Comparison of ENCODE assay signal across 8 cellular contexts in genomic region chr7:149147072-149147729, GRCh38. TPM values are rescaled to one million over a fixed set of nuclear protein-coding genes. Genes with fewer than 3 reads are reported as not detected.
A peak's percentile ranks its signal among the peaks of the same experiment; 100 is the strongest.
DNase-seq lines count a peak whose midpoint lies in the region; ATAC-seq, FAIRE-seq and TF ChIP-seq lines count a peak whose summit lies in the region.

Gene ZNF398, plus strand, starts transcription at chr7:149147453. Its CDS starts 290 bp downstream, at chr7:149147743.

- H3K4me1 Mint-ChIP-seq in T-helper 1 cell treated with Interleukin-12 subunit alpha and Interleukin-12 subunit beta and Interleukin-4 antibody, amounts not matched to agents 30 μg/mL and 1 μg/mL, for 36 hours (ENCODE audit: low read depth): peaks cover 23% of the 10 kb centered on the region

- H3K4me1 ChIP-seq in aorta (ENCODE audit: control insufficient read depth in 1 of 2, insufficient read depth in 2 of 2, low read length in 2 of 2): no peaks in the 10 kb centered on the region

- TF ChIP-seq POLR2A in GM12892 (IDR thresholded peaks at IDR 0.05; ENCODE audit: low read depth, low read length): peak; percentile 69; the same call in 1 of the 2 replicates

- peak within 1 kb of the TSS; percentile 52 to 96 for H3K4me3 ChIP-seq in aorta (ENCODE audit: low read length in 2 of 2)

- WGBS in aorta, 2 donors: 1% methylated on average over 51 to 78 of the region's 78 CpGs

- no peaks in the 10 kb centered on the region for H3K27me3 Mint-ChIP-seq in T-helper 1 cell treated with Interleukin-12 subunit alpha and Interleukin-12 subunit beta and Interleukin-4 antibody, amounts not matched to agents 30 μg/mL and 1 μg/mL, for 36 hours (ENCODE audit: low read depth)

- no peaks in the 10 kb centered on the region for H3K9me3 ChIP-seq in aorta (ENCODE audit: control insufficient read depth, low read length)

- no peaks in the 10 kb centered on the region for H3K36me3 ChIP-seq in aorta (ENCODE audit: control insufficient read depth in 1 of 2, insufficient read depth in 2 of 2, low read length in 1 of 2)

- FAIRE-seq in GM12892 (lab: Jason Lieb, UNC): peak; percentile 89

- H3K27ac Mint-ChIP-seq in T-helper 1 cell treated with Interleukin-12 subunit alpha and Interleukin-12 subunit beta and Interleukin-4 antibody, amounts not matched to agents 30 μg/mL and 1 μg/mL, for 36 hours: peak within 1 kb of the TSS; percentile 99

- H3K27ac ChIP-seq in aorta (ENCODE audit: low read depth in 1 of 2, low read length in 2 of 2): peak within 1 kb of the TSS; percentile 20 to 92

- ATAC-seq in HG02610 (IDR thresholded peaks at IDR 0.05; ENCODE audit: unreplicated experiment): peak; percentile 72
- peak; percentile 93 for ATAC-seq in left ventricle myocardium superior
- ATAC-seq in aorta (ENCODE audit: low FRiP score): peak; percentile 95

- intact Hi-C loops in left ventricle myocardium superior (cut with micrococcal nuclease): no loop called here
- intact Hi-C loops in aorta (cut with DNase I): loop anchor here in 1 of 2 donors (1.0 kb wide), 1 partner anchor 20 kb away; no protein-coding TSS in a partner anchor

- no peaks in the 10 kb centered on the region for H3K27me3 ChIP-seq in aorta (ENCODE audit: control insufficient read depth in 1 of 2, insufficient read depth in 2 of 2, low read length in 1 of 2)

- DNase-seq in GM12892 (ENCODE audit: insufficient read length): peak; percentile 83
- DNase-seq in NCI-H1092 (lab: John Stamatoyannopoulos, UW): peak; percentile 82
- DNase-seq in amniotic stem cell (lab: John Stamatoyannopoulos, UW): peak; percentile 46
- DNase-seq in left ventricle myocardium superior: peak; percentile 89
- DNase-seq in pulmonary artery endothelial cell (ENCODE audit: low read depth, low spot score): peak; percentile 35
- peak; percentile 80 to 92 for DNase-seq in aorta

- no peaks in the 10 kb centered on the region for H3K9me3 Mint-ChIP-seq in T-helper 1 cell treated with Interleukin-12 subunit alpha and Interleukin-12 subunit beta and Interleukin-4 antibody, amounts not matched to agents 30 μg/mL and 1 μg/mL, for 36 hours

- peaks cover 6% of the 10 kb centered on the region for H3K36me3 Mint-ChIP-seq in T-helper 1 cell treated with Interleukin-12 subunit alpha and Interleukin-12 subunit beta and Interleukin-4 antibody, amounts not matched to agents 30 μg/mL and 1 μg/mL, for 36 hours (ENCODE audit: low read depth)

- peak within 1 kb of the TSS; percentile 98 for H3K4me3 Mint-ChIP-seq in T-helper 1 cell treated with Interleukin-12 subunit alpha and Interleukin-12 subunit beta and Interleukin-4 antibody, amounts not matched to agents 30 μg/mL and 1 μg/mL, for 36 hours

RNA-seq across cellular contexts. Expression of gene ZNF398, which starts in this region (rescaled TPM):
- 4.4 TPM for polyA plus RNA-seq in GM12892 (2012; ENCODE audit: missing spikeins)
- total RNA-seq in left ventricle myocardium superior (6.6 TPM), pulmonary artery endothelial cell (4.9 and 5.9 TPM in 2 replicates), aorta (10 to 100 TPM; 12.4 to 14.1 TPM)
- 1 to 10 TPM; 2.6 to 3.4 TPM for polyA plus RNA-seq in aorta

Comparison
In these comparisons a context has a peak if more than half of its experiments do, and no peak if none do; other contexts are left out.
1. Peak in every context shown above with its lines: DNase-seq, ATAC-seq, H3K4me3 ChIP-seq and H3K27ac ChIP-seq.
2. DNase-seq: peak in every context shown above with its lines; median percentile 89 in left ventricle myocardium superior; 86 in aorta; 83 in GM12892; 82 in NCI-H1092; 46 in amniotic stem cell; 35 in pulmonary artery endothelial cell.